Comparison of ENCODE assay signal across 19 cellular contexts in genomic region chr3:189635385-189635784, GRCh38. TPM values are rescaled to one million over a fixed set of nuclear protein-coding genes. Genes with fewer than 3 reads are reported as not detected.
DNase-seq lines count a peak whose midpoint lies in the region; ATAC-seq, FAIRE-seq and TF ChIP-seq lines count a peak whose summit lies in the region.
"Had no signal": no experiment of that assay in that cellular context is flagged by ENCODE, and none has a peak within 500 bp of the region (broad histone marks: within the 10 kb centered on the region; RNA-seq: fewer than 3 reads in every experiment).

No MANE protein-coding gene starts in this region.

- H3K4me2 ChIP-seq in Loucy (ENCODE audit: low read depth, low read length, poor library complexity, severe bottlenecking) = no peak overlapping the region
- peak overlapping the region; percentile 31; the same call in 1 of the 2 replicates for H3K4me2 ChIP-seq in GM12878 (ENCODE audit: control insufficient read depth, insufficient read depth)
- no peak overlapping the region for H3K4me2 ChIP-seq in mesendoderm (ENCODE audit: low read length)

- H3K9me3 Mint-ChIP-seq in chondrocyte (ENCODE audit: low read depth) = no peaks in the 10 kb centered on the region
- H3K9me3 Mint-ChIP-seq: CD4-positive, alpha-beta memory T cell had no signal

- no peaks in the 10 kb centered on the region for H3K79me1 ChIP-seq in mesendoderm (ENCODE audit: low read length)

- H2BK120ac ChIP-seq in mesendoderm (ENCODE audit: low read depth, low read length) = no peak overlapping the region

- no peaks in the 10 kb centered on the region for H3K9me2 ChIP-seq in Loucy (replicated peaks; ENCODE audit: low read depth, low read length)

- H3K27ac Mint-ChIP-seq in chondrocyte (ENCODE audit: unreplicated experiment) = no peak overlapping the region
- H3K27ac Mint-ChIP-seq: CD4-positive, alpha-beta memory T cell had no signal

- no peaks in the 10 kb centered on the region for H4K20me1 ChIP-seq in Loucy (ENCODE audit: insufficient read depth, low read length, poor library complexity, severe bottlenecking)
- no peaks in the 10 kb centered on the region for H4K20me1 ChIP-seq in GM12878 (ENCODE audit: control insufficient read depth, insufficient read depth)

- H3F3A ChIP-seq in Loucy (ENCODE audit: low read depth) = no peaks in the 10 kb centered on the region

- TF ChIP-seq RAD21 in GM12878 (IDR thresholded peaks at IDR 0.05; ENCODE audit: insufficient read depth, low read depth, low read length) = no peak

- no peak overlapping the region for H2BK15ac ChIP-seq in mesendoderm (replicated peaks; ENCODE audit: low read depth)

- H3K9me3 ChIP-seq in Loucy (ENCODE audit: insufficient read depth, low read depth, low read length) = no peaks in the 10 kb centered on the region
- peaks cover 2% of the 10 kb centered on the region; the same call in 2 of the 3 replicates for H3K9me3 ChIP-seq in GM12878 (replicated peaks; ENCODE audit: control insufficient read depth, insufficient read depth, low read length)
- H3K9me3 ChIP-seq: BE2C had no signal

- no peak overlapping the region for H3K56ac ChIP-seq in mesendoderm (ENCODE audit: low read length)

- no peak overlapping the region for H4K5ac ChIP-seq in mesendoderm (ENCODE audit: low read length)

- peak overlapping the region; percentile 31; the same call in 1 of the 2 replicates for H2AFZ ChIP-seq in Loucy (ENCODE audit: low read length)
- H2AFZ ChIP-seq in GM12878 (ENCODE audit: control insufficient read depth, low read depth, low read length) = no peak overlapping the region

- TF ChIP-seq EP300 in GM12878 (IDR thresholded peaks at IDR 0.05; ENCODE audit: borderline replicate concordance in 1 of 2, control insufficient read depth in 1 of 2, low read depth in 2 of 2, low read length in 2 of 2) = no peak

- POLR2A ChIA-PET in GM12878 (lab: Charles Lee) = interaction anchor here (0.9 kb wide), 1 partner anchor 8 kb away, joined by 3 read pairs; no protein-coding TSS in a partner anchor

- H3K18ac ChIP-seq in mesendoderm (ENCODE audit: low read length) = no peak overlapping the region

- no peak for TF ChIP-seq POLR2A in GM12878 (IDR thresholded peaks at IDR 0.05; ENCODE audit: low read depth, low read length)

- no peak overlapping the region for H2AK5ac ChIP-seq in mesendoderm (ENCODE audit: low read length)

- BruUV-seq in GM12878 (replicated peaks; lab: Mats Ljungman, UMichigan) = no TSS peak

- H3K79me2 ChIP-seq in Loucy (ENCODE audit: insufficient read depth, low read length) (no peaks in the 10 kb centered on the region), GM12878 (ENCODE audit: control insufficient read depth, insufficient read depth, low read length) (peaks cover 19% of the 10 kb centered on the region), mesendoderm (ENCODE audit: control insufficient read depth, insufficient read depth, low read length) (no peaks in the 10 kb centered on the region)

- SMC1A ChIA-PET in GM12878 (lab: Charles Lee; ENCODE audit: uncharacterized antibody, unreplicated experiment) = interaction anchor here (1.1 to 3.2 kb wide), 5 partner anchors 8 to 78 kb away, joined by 3 to 13 read pairs (median 4); no protein-coding TSS in a partner anchor

- TF ChIP-seq CTCF in Loucy (conservative IDR thresholded peaks at IDR 0.05; ENCODE audit: low read length) = no peak
- no peak for TF ChIP-seq CTCF in GM12878 (IDR thresholded peaks at IDR 0.05 in 2 of 3, conservative IDR thresholded peaks at IDR 0.05 in 1 of 3; ENCODE audit: control insufficient read depth in 2 of 3, extremely low read depth in 1 of 3, insufficient read depth in 1 of 3, low read depth in 3 of 3, low read length in 3 of 3)
- no peak for TF ChIP-seq CTCF in chondrocyte (IDR thresholded peaks at IDR 0.05)

- H3K27ac ChIP-seq in GM12878 (ENCODE audit: control insufficient read depth, insufficient read depth) = no peak overlapping the region
- H3K27ac ChIP-seq in mesendoderm (ENCODE audit: low read depth, low read length) = no peak overlapping the region
- H3K27ac ChIP-seq in substantia nigra (ENCODE audit: low read depth, low read length, poor library complexity, severe bottlenecking) = no peak overlapping the region

- H3K4me1 ChIP-seq in Loucy (ENCODE audit: insufficient read depth, low read length, poor library complexity, severe bottlenecking) (peaks cover 35% of the 10 kb centered on the region), GM12878 (ENCODE audit: control insufficient read depth, insufficient read depth, low read length) (peaks cover 8% of the 10 kb centered on the region; the same call in 1 of the 2 replicates), mesendoderm (ENCODE audit: control insufficient read depth, low read depth, low read length) (no peaks in the 10 kb centered on the region)
- H3K4me1 ChIP-seq: BE2C had no signal

- intact Hi-C loops in GM12878 (cut with micrococcal nuclease; ENCODE audit: unreplicated experiment) = no loop called here

- H3K4me3 ChIP-seq in Loucy (ENCODE audit: low read length, poor library complexity, severe bottlenecking) (no peak overlapping the region), GM12878 (0 out of 2 replicates have a peak overlapping the region, but pooled peaks have one; percentile 25), mesendoderm (ENCODE audit: low read length) (no peak overlapping the region)

- H3K4me1 Mint-ChIP-seq in chondrocyte (ENCODE audit: low read depth) = peaks cover 6% of the 10 kb centered on the region

- H3K4ac ChIP-seq in mesendoderm (ENCODE audit: low read depth, low read length) = no peak overlapping the region

- peaks cover 9% of the 10 kb centered on the region for H3K27me3 Mint-ChIP-seq in chondrocyte (ENCODE audit: low read depth)
- H3K27me3 Mint-ChIP-seq: CD4-positive, alpha-beta memory T cell had no signal

- RAD21 ChIA-PET in GM12878 (lab: Charles Lee; ENCODE audit: unreplicated experiment) = no interaction called here

- in situ Hi-C loops in GM12878 (cut with MboI) = no loop called here

- H3K4me3 Mint-ChIP-seq in chondrocyte (ENCODE audit: unreplicated experiment) = no peak overlapping the region
- H3K4me3 Mint-ChIP-seq: CD4-positive, alpha-beta memory T cell had no signal

- no peak overlapping the region for H4K8ac ChIP-seq in mesendoderm (ENCODE audit: low read depth, low read length)

- CTCF ChIA-PET in GM12878 (lab: Yijun Ruan, JAX) = interaction anchor here (1.1 to 1.7 kb wide), 2 partner anchors 11 to 124 kb away, joined by 3 to 5 read pairs; no protein-coding TSS in a partner anchor

- H3K23ac ChIP-seq in mesendoderm (ENCODE audit: low read length) = no peak overlapping the region

- WGBS in GM12878 (ENCODE audit: insufficient coverage, insufficient replicate concordance, low lambda C conversion rate, missing lambda C conversion rate) = 93% methylated on average over 3 of the region's 3 CpGs
- no CpG with 5 or more reads among the region's 3 CpGs for WGBS in mesendoderm (ENCODE audit: extremely low coverage, insufficient coverage, low lambda C conversion rate)

- DNase-seq in ELF-1 (ENCODE audit: low read depth, low spot score) (peak; percentile 2), GM12878 (ENCODE audit: low read depth, low spot score) (no peak), mesendoderm (peak; percentile 45), chondrocyte (ENCODE audit: low spot score) (no peak), frontal cortex (ENCODE audit: low spot score in 2 of 2) (no peak), DMS 273 (lab: John Stamatoyannopoulos, UW; ENCODE audit: unreplicated experiment) (no peak), substantia nigra (lab: John Stamatoyannopoulos, UW) (no peak)
- DNase-seq: BE2C; CD4-positive, alpha-beta memory T cell; DMS79 treated with DMSO at 0.1 percent for 48 hours; GDM1; GOT3; NCI-H1436 treated with DMSO at 0.1 percent for 48 hours; NCI-H2081; NCI-H226; NCI-H526; PC-3 had no signal

- H3K36me3 Mint-ChIP-seq in chondrocyte (ENCODE audit: low read depth) = no peaks in the 10 kb centered on the region
- H3K36me3 Mint-ChIP-seq: CD4-positive, alpha-beta memory T cell had no signal

- ATAC-seq in GM12878 = no peak
- ATAC-seq: PC-3 had no signal

- FAIRE-seq in GM12878 (lab: Jason Lieb, UNC) (no peak), frontal cortex (lab: Jason Lieb, UNC) (no peak)

- no peaks in the 10 kb centered on the region for H3K36me3 ChIP-seq in Loucy (ENCODE audit: insufficient read depth, low read length)
- no peaks in the 10 kb centered on the region for H3K36me3 ChIP-seq in GM12878 (ENCODE audit: control insufficient read depth in 2 of 2, insufficient read depth in 2 of 2, low read length in 1 of 2)
- no peaks in the 10 kb centered on the region for H3K36me3 ChIP-seq in mesendoderm (ENCODE audit: control insufficient read depth, insufficient read depth, low read length)
- H3K36me3 ChIP-seq: BE2C had no signal

- no peak overlapping the region for H2BK5ac ChIP-seq in mesendoderm (ENCODE audit: low read length)

- H3K27me3 ChIP-seq in Loucy (ENCODE audit: insufficient read depth, low read length, poor library complexity, severe bottlenecking) = no peaks in the 10 kb centered on the region
- no peaks in the 10 kb centered on the region for H3K27me3 ChIP-seq in GM12878 (replicated peaks in 1 of 2; ENCODE audit: control insufficient read depth in 2 of 2, insufficient read depth in 2 of 2, low read length in 1 of 2)
- no peaks in the 10 kb centered on the region for H3K27me3 ChIP-seq in mesendoderm (ENCODE audit: insufficient read depth, low read length, poor library complexity)
- H3K27me3 ChIP-seq: BE2C had no signal

- H3K9ac ChIP-seq in Loucy (ENCODE audit: low read depth, low read length, poor library complexity, severe bottlenecking) = no peak overlapping the region
- no peak overlapping the region for H3K9ac ChIP-seq in GM12878 (ENCODE audit: control insufficient read depth, insufficient read depth, low read length)
- H3K9ac ChIP-seq in mesendoderm (ENCODE audit: low read length) = no peak overlapping the region

RNA-seq across cellular contexts. Expression of gene TP63, which starts 4.2 kb away (rescaled TPM):
- 21.5 and 25.8 TPM in 2 replicates for total RNA-seq in GM12878 (2013; cell fraction: nucleolus; rRNA removed)
- total RNA-seq in GM12878 (2014; rRNA removed) (5.1 and 5.2 TPM in 2 replicates), GM12878 (2014; rRNA removed; fragmentation: Illumina TruSeq; extraction: Trizol) (6.1 and 6.4 TPM in 2 replicates), GM12878 (2021) (8.3 and 9.8 TPM in 2 replicates), chondrocyte (0.46 TPM in 1 of 3 replicates, not detected in the others), frontal cortex (0.41 TPM)
- 6.6 TPM for polyA plus RNA-seq in GM12878 (2011; ENCODE audit: low read depth)
- polyA plus RNA-seq in GM12878 (2011; rRNA removed) (4.1 and 6.0 TPM in 2 replicates), GM12878 (2014; fragmentation: Illumina TruSeq; extraction: Trizol) (7.3 and 8.5 TPM in 2 replicates), GM12878 (2014; fragmentation: Nextera tagmentation; extraction: Ambion mirVana) (1 to 10 TPM; 1.4 to 1.8 TPM), GM12878 (2014; rRNA removed) (4.1 and 6.1 TPM in 2 replicates), GM12878 (2016; fragmentation: Nextera tagmentation; extraction: Ambion mirVana) (10 to 100 TPM in 1 of 2 experiments, 1 to 10 TPM in 1; 8.6 to 10.8 TPM)
- polyA plus RNA-seq in GM12878 (2011; cell fraction: cytosol; rRNA removed) = 8.6 and 10.4 TPM in 2 replicates
- 5.0 and 6.7 TPM in 2 replicates for polyA plus RNA-seq in GM12878 (2011; cell fraction: nucleus; rRNA removed)
- 8.9 and 9.6 TPM in 2 replicates for polyA plus RNA-seq in GM12878 (2012)
- 10.6 and 15.3 TPM in 2 replicates for polyA minus RNA-seq in GM12878 (2011; rRNA and poly(A)+ RNA removed)
- 5.7 and 6.4 TPM in 2 replicates for polyA minus RNA-seq in GM12878 (2011; cell fraction: cytosol; rRNA and poly(A)+ RNA removed)
- polyA minus RNA-seq in GM12878 (2011; cell fraction: nucleus; rRNA and poly(A)+ RNA removed) = 6.3 and 12.6 TPM in 2 replicates
- polyA plus RNA-seq in mesendoderm (2013, experiment 1 of 2) = 0.07 TPM
- 0.10 TPM for polyA plus RNA-seq in mesendoderm (2013, experiment 2 of 2)
- total RNA-seq: SK-MEL-5 had no signal

Comparison
In these comparisons a context has a peak if more than half of its experiments do, and no peak if none do; other contexts are left out.
1. DNase-seq: peak in ELF-1 (single experiment) and mesendoderm (single experiment); none in GM12878 (single experiment), chondrocyte (single experiment), frontal cortex (0 of 2), DMS 273 (single experiment) and substantia nigra (0 of 49).